ENCODE assay signal across 1 cellular context in the genomic region with DNA sequence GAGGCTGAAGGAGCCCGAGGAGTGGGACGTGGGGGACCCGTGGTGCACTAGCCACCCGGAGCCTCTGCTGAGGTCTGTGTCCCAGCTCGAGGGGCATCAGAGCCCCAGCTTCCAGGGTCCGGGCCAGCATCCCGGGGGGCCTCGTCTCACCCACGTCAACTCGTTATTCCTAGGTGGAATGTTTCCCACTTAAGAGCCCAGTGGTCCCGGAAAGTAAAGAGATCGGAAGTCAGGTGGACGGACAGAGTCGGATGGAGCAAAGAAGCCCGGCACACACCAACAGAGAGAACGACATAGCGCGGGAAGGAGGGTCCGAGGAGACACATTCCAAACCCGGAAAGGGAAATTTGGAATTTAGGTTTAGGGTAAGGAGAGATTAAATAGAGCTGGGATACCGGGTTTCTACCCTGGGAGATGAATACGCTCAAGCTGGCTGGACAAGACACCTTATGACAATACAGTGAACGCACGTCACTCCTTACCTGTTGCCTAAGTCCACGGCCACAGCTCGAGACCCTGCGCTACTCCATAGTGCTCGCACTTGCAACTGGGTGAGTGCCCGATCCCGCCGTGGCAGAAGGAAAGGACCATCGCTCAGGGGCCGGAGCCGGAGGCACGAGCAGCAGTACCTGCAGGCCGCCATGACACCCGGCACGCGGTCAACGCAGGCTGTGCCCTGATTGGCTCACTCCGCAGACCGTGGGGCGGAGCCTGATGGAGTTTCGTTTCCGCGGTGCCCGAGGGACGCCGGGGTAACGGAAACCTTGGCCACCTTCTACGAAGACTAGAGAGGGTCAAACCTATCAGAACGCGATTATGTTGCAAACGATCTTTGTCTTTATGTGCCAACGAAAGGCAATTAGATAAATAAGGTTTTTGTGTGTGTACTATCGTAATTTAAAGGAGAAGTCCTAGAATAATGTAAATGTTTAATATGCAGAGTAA.
TF ChIP-seq lines count a peak whose summit lies in the region.

Gene PNPT1, minus strand, starts transcription at position 664 of the 945 bp plus-strand sequence. Its CDS starts 21 bp downstream, at position 643.

TF ChIP-seq in HEK293, 187 proteins besides CTCF, POLR2A, EP300 and RAD21 (continued from another document):
- TF ChIP-seq, protein P1, sequence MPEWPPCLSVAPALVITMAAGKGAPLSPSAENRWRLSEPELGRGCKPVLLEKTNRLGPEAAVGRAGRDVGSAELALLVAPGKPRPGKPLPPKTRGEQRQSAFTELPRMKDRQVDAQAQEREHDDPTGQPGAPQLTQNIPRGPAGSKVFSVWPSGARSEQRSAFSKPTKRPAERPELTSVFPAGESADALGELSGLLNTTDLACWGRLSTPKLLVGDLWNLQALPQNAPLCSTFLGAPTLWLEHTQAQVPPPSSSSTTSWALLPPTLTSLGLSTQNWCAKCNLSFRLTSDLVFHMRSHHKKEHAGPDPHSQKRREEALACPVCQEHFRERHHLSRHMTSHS (tag by site-specific recombination; IDR thresholded peaks at IDR 0.05): no peak
- TF ChIP-seq ZNF391 (tag by site-specific recombination; IDR thresholded peaks at IDR 0.05; ENCODE audit: borderline replicate concordance, low read depth) (no peak), SETDB1 (IDR thresholded peaks at IDR 0.05; ENCODE audit: insufficient read length, low read length) (peak; percentile 54), ZNF394 (tag by site-specific recombination; IDR thresholded peaks at IDR 0.05; ENCODE audit: borderline replicate concordance) (0 out of 2 replicates have a peak, but pooled peaks have one; percentile 14), ZNF311 (tag by site-specific recombination; IDR thresholded peaks at IDR 0.05; ENCODE audit: borderline replicate concordance) (no peak), ZNF530 (tag by site-specific recombination; IDR thresholded peaks at IDR 0.05; ENCODE audit: low read depth) (no peak), ZNF335 (tag by site-specific recombination; conservative IDR thresholded peaks at IDR 0.05) (peak; percentile 73), ZNF354C (tag by site-specific recombination; IDR thresholded peaks at IDR 0.05; ENCODE audit: borderline replicate concordance, low read depth) (no peak), ZNF658 (tag by site-specific recombination; IDR thresholded peaks at IDR 0.05) (no peak), MYNN (tag by site-specific recombination; IDR thresholded peaks at IDR 0.05; ENCODE audit: borderline replicate concordance) (no peak), ZNF138 (tag by site-specific recombination; IDR thresholded peaks at IDR 0.05; ENCODE audit: borderline replicate concordance) (no peak), ZNF521 (tag by site-specific recombination; IDR thresholded peaks at IDR 0.05) (no peak), ZNF610 (tag by site-specific recombination; IDR thresholded peaks at IDR 0.05; ENCODE audit: borderline replicate concordance) (no peak), ZNF623 (tag by site-specific recombination; IDR thresholded peaks at IDR 0.05) (no peak), ZSCAN16 (tag by site-specific recombination; IDR thresholded peaks at IDR 0.05) (no peak), ZNF155 (tag by site-specific recombination; IDR thresholded peaks at IDR 0.05) (no peak), ZNF274 (IDR thresholded peaks at IDR 0.05; ENCODE audit: low read length) (no peak), ZNF274 (tag by site-specific recombination; IDR thresholded peaks at IDR 0.05; ENCODE audit: borderline replicate concordance) (no peak), ZNF248 (tag by site-specific recombination; IDR thresholded peaks at IDR 0.05) (no peak), OVOL3 (tag by site-specific recombination; IDR thresholded peaks at IDR 0.05) (peak; percentile 86), ZBTB20 (tag by site-specific recombination; IDR thresholded peaks at IDR 0.05) (0 out of 2 replicates have a peak, but pooled peaks have one; percentile 25), ZNF174 (tag by site-specific recombination; IDR thresholded peaks at IDR 0.05) (no peak), ZNF112 (tag by site-specific recombination; IDR thresholded peaks at IDR 0.05) (no peak), GLI4 (tag by site-specific recombination; IDR thresholded peaks at IDR 0.05) (no peak), IKZF3 (tag by site-specific recombination; IDR thresholded peaks at IDR 0.05) (no peak), ATF2 (tag by site-specific recombination; IDR thresholded peaks at IDR 0.05; ENCODE audit: low read depth) (no peak), ZNF768 (tag by site-specific recombination; IDR thresholded peaks at IDR 0.05) (no peak), ZNF837 (tag by site-specific recombination; IDR thresholded peaks at IDR 0.05) (no peak), ZNF707 (tag by site-specific recombination; IDR thresholded peaks at IDR 0.05) (no peak), PRDM10 (tag by site-specific recombination; IDR thresholded peaks at IDR 0.05) (peak; percentile 28; the same call in 1 of the 2 replicates), ZNF24 (tag by site-specific recombination; IDR thresholded peaks at IDR 0.05) (no peak)
- TF ChIP-seq, protein P2, sequence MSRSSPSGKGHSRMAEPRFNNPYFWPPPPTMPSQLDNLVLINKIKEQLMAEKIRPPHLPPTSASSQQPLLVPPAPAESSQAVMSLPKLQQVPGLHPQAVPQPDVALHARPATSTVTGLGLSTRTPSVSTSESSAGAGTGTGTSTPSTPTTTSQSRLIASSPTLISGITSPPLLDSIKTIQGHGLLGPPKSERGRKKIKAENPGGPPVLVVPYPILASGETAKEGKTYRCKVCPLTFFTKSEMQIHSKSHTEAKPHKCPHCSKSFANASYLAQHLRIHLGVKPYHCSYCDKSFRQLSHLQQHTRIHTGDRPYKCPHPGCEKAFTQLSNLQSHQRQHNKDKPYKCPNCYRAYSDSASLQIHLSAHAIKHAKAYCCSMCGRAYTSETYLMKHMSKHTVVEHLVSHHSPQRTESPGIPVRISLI (tag by site-specific recombination; IDR thresholded peaks at IDR 0.05): no peak
- TF ChIP-seq, protein P3, sequence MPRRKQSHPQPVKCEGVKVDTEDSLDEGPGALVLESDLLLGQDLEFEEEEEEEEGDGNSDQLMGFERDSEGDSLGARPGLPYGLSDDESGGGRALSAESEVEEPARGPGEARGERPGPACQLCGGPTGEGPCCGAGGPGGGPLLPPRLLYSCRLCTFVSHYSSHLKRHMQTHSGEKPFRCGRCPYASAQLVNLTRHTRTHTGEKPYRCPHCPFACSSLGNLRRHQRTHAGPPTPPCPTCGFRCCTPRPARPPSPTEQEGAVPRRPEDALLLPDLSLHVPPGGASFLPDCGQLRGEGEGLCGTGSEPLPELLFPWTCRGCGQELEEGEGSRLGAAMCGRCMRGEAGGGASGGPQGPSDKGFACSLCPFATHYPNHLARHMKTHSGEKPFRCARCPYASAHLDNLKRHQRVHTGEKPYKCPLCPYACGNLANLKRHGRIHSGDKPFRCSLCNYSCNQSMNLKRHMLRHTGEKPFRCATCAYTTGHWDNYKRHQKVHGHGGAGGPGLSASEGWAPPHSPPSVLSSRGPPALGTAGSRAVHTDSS (tag by site-specific recombination; IDR thresholded peaks at IDR 0.05): no peak
- TF ChIP-seq, protein P4, sequence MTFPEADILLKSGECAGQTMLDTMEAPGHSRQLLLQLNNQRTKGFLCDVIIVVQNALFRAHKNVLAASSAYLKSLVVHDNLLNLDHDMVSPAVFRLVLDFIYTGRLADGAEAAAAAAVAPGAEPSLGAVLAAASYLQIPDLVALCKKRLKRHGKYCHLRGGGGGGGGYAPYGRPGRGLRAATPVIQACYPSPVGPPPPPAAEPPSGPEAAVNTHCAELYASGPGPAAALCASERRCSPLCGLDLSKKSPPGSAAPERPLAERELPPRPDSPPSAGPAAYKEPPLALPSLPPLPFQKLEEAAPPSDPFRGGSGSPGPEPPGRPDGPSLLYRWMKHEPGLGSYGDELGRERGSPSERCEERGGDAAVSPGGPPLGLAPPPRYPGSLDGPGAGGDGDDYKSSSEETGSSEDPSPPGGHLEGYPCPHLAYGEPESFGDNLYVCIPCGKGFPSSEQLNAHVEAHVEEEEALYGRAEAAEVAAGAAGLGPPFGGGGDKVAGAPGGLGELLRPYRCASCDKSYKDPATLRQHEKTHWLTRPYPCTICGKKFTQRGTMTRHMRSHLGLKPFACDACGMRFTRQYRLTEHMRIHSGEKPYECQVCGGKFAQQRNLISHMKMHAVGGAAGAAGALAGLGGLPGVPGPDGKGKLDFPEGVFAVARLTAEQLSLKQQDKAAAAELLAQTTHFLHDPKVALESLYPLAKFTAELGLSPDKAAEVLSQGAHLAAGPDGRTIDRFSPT (tag by site-specific recombination; IDR thresholded peaks at IDR 0.05): peak; percentile 38; the same call in 1 of the 2 replicates
- TF ChIP-seq, protein P5, sequence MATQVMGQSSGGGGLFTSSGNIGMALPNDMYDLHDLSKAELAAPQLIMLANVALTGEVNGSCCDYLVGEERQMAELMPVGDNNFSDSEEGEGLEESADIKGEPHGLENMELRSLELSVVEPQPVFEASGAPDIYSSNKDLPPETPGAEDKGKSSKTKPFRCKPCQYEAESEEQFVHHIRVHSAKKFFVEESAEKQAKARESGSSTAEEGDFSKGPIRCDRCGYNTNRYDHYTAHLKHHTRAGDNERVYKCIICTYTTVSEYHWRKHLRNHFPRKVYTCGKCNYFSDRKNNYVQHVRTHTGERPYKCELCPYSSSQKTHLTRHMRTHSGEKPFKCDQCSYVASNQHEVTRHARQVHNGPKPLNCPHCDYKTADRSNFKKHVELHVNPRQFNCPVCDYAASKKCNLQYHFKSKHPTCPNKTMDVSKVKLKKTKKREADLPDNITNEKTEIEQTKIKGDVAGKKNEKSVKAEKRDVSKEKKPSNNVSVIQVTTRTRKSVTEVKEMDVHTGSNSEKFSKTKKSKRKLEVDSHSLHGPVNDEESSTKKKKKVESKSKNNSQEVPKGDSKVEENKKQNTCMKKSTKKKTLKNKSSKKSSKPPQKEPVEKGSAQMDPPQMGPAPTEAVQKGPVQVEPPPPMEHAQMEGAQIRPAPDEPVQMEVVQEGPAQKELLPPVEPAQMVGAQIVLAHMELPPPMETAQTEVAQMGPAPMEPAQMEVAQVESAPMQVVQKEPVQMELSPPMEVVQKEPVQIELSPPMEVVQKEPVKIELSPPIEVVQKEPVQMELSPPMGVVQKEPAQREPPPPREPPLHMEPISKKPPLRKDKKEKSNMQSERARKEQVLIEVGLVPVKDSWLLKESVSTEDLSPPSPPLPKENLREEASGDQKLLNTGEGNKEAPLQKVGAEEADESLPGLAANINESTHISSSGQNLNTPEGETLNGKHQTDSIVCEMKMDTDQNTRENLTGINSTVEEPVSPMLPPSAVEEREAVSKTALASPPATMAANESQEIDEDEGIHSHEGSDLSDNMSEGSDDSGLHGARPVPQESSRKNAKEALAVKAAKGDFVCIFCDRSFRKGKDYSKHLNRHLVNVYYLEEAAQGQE (tag by site-specific recombination; IDR thresholded peaks at IDR 0.05): no peak
